1 cellular context compared by ENCODE assay signal in the genomic region with DNA sequence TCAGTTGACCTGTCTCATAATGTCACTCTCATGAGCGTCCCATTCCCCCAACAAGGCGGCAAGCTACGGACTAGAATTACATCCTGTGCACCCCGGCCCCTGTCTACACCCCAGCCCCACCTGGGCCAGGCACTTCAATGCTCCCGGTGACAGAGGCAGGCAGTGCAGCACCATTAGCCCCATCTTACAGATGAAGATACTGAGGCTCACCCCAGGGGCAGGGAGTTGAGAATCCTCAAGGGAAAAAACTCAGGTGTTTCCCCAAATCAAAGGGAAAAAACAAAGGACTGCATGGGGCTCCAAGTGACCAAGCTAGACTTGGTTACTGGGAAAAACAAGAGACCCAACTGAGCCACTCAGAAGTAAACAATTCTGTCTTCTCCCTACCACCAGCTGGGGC.
TF ChIP-seq lines count a peak whose summit lies in the region.

No MANE protein-coding gene starts in this region.

TF ChIP-seq in WTC11, 78 proteins besides CTCF, POLR2A, EP300 and RAD21:
- TF ChIP-seq, protein P1, sequence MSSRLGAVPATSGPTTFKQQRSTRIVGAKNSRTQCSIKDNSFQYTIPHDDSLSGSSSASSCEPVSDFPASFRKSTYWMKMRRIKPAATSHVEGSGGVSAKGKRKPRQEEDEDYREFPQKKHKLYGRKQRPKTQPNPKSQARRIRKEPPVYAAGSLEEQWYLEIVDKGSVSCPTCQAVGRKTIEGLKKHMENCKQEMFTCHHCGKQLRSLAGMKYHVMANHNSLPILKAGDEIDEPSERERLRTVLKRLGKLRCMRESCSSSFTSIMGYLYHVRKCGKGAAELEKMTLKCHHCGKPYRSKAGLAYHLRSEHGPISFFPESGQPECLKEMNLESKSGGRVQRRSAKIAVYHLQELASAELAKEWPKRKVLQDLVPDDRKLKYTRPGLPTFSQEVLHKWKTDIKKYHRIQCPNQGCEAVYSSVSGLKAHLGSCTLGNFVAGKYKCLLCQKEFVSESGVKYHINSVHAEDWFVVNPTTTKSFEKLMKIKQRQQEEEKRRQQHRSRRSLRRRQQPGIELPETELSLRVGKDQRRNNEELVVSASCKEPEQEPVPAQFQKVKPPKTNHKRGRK (CRISPR knock-in tag; IDR thresholded peaks at IDR 0.05; ENCODE audit: borderline replicate concordance): no peak
- TF ChIP-seq ESRRA (CRISPR knock-in tag; IDR thresholded peaks at IDR 0.05; ENCODE audit: borderline replicate concordance) (no peak), E2F4 (CRISPR knock-in tag; IDR thresholded peaks at IDR 0.05; ENCODE audit: borderline replicate concordance, low read depth) (no peak), USF1 (CRISPR knock-in tag; IDR thresholded peaks at IDR 0.05) (no peak), PRRX2 (CRISPR knock-in tag; IDR thresholded peaks at IDR 0.05) (no peak), EMX1 (CRISPR knock-in tag; IDR thresholded peaks at IDR 0.05) (no peak), CBFB (CRISPR knock-in tag; IDR thresholded peaks at IDR 0.05; ENCODE audit: low read depth) (no peak), NFYB (CRISPR knock-in tag; conservative IDR thresholded peaks at IDR 0.05; ENCODE audit: low read depth) (no peak), NFATC4 (CRISPR knock-in tag; IDR thresholded peaks at IDR 0.05) (no peak), CREM (CRISPR knock-in tag; IDR thresholded peaks at IDR 0.05) (no peak), KAT7 (CRISPR knock-in tag; IDR thresholded peaks at IDR 0.05; ENCODE audit: borderline replicate concordance) (no peak), NR1H2 (CRISPR knock-in tag; IDR thresholded peaks at IDR 0.05) (no peak), ZNF138 (CRISPR knock-in tag; conservative IDR thresholded peaks at IDR 0.05) (no peak)
- TF ChIP-seq, protein P2, sequence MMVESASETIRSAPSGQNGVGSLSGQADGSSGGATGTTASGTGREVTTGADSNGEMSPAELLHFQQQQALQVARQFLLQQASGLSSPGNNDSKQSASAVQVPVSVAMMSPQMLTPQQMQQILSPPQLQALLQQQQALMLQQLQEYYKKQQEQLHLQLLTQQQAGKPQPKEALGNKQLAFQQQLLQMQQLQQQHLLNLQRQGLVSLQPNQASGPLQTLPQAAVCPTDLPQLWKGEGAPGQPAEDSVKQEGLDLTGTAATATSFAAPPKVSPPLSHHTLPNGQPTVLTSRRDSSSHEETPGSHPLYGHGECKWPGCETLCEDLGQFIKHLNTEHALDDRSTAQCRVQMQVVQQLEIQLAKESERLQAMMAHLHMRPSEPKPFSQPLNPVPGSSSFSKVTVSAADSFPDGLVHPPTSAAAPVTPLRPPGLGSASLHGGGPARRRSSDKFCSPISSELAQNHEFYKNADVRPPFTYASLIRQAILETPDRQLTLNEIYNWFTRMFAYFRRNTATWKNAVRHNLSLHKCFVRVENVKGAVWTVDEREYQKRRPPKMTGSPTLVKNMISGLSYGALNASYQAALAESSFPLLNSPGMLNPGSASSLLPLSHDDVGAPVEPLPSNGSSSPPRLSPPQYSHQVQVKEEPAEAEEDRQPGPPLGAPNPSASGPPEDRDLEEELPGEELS (CRISPR knock-in tag; IDR thresholded peaks at IDR 0.05): no peak
- TF ChIP-seq, protein P3, sequence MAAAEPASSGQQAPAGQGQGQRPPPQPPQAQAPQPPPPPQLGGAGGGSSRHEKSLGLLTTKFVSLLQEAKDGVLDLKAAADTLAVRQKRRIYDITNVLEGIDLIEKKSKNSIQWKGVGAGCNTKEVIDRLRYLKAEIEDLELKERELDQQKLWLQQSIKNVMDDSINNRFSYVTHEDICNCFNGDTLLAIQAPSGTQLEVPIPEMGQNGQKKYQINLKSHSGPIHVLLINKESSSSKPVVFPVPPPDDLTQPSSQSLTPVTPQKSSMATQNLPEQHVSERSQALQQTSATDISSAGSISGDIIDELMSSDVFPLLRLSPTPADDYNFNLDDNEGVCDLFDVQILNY (CRISPR knock-in tag; IDR thresholded peaks at IDR 0.05): no peak
- TF ChIP-seq, protein P4, sequence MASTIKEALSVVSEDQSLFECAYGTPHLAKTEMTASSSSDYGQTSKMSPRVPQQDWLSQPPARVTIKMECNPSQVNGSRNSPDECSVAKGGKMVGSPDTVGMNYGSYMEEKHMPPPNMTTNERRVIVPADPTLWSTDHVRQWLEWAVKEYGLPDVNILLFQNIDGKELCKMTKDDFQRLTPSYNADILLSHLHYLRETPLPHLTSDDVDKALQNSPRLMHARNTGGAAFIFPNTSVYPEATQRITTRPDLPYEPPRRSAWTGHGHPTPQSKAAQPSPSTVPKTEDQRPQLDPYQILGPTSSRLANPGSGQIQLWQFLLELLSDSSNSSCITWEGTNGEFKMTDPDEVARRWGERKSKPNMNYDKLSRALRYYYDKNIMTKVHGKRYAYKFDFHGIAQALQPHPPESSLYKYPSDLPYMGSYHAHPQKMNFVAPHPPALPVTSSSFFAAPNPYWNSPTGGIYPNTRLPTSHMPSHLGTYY (CRISPR knock-in tag; IDR thresholded peaks at IDR 0.05): no peak
- TF ChIP-seq, protein P5, sequence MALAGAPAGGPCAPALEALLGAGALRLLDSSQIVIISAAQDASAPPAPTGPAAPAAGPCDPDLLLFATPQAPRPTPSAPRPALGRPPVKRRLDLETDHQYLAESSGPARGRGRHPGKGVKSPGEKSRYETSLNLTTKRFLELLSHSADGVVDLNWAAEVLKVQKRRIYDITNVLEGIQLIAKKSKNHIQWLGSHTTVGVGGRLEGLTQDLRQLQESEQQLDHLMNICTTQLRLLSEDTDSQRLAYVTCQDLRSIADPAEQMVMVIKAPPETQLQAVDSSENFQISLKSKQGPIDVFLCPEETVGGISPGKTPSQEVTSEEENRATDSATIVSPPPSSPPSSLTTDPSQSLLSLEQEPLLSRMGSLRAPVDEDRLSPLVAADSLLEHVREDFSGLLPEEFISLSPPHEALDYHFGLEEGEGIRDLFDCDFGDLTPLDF (CRISPR knock-in tag; IDR thresholded peaks at IDR 0.05): no peak
